Comparison of ENCODE assay signal across 28 cellular contexts in genomic region chr1:104531990-104532389, GRCh38.
"Had no signal": no experiment of that assay in that cellular context is flagged by ENCODE, and none has a peak within 500 bp of the region (broad histone marks: within the 10 kb centered on the region; RNA-seq: fewer than 3 reads in every experiment).

No MANE protein-coding gene starts in this region.

- DNase-seq: activated B cell treated with CpG ODN at 0.5 μM for 24 hours; activated CD4-positive, alpha-beta T cell treated with anti-CD3 and anti-CD28 coated beads for 48 hours; activated CD4-positive, alpha-beta T cell treated with anti-CD3 and anti-CD28 coated beads, Interleukin-2, amount 50 U/mL, for 1 hour; activated CD4-positive, alpha-beta T cell treated with anti-CD3 and anti-CD28 coated beads, Interleukin-2, amount 50 U/mL, for 48 hours; activated CD8-positive, alpha-beta memory T cell treated with anti-CD3 and anti-CD28 coated beads for 24 hours; activated CD8-positive, alpha-beta T cell treated with anti-CD3 and anti-CD28 coated beads for 36 hours; activated effector memory CD4-positive, alpha-beta T cell treated with Interleukin-2 at 50 U/mL for 16 hours; activated gamma-delta T cell treated with Interleukin-2 at 50 U/mL for 16 hours; activated naive CD4-positive, alpha-beta T cell treated with anti-CD3 and anti-CD28 coated beads, Interleukin-2, amount 50 U/mL, for 16 hours; activated naive CD4-positive, alpha-beta T cell treated with Interleukin-2 at 50 U/mL for 16 hours; activated T-cell treated with anti-CD3 and anti-CD28 coated beads, Interleukin-2, amount 50 U/mL, for 4 hours; amniotic stem cell; anterior cingulate cortex; brain microvascular endothelial cell; effector CD4-positive, alpha-beta T cell; effector memory CD8-positive, alpha-beta T cell; esophagus squamous epithelium; foreskin melanocyte; glutamatergic neuron; heart left ventricle; T-helper 17 cell; T1000; WERI-Rb-1 had no signal

- FAIRE-seq: astrocyte, bronchial epithelial cell, endothelial cell of umbilical vein had no signal

- ATAC-seq: activated CD4-positive, CD25-positive, alpha-beta regulatory T cell treated with anti-CD3 and anti-CD28 coated beads, Interleukin-2, amount 50 U/mL, for 24 hours; activated CD8-positive, alpha-beta T cell treated with anti-CD3 and anti-CD28 coated beads for 36 hours; activated T-cell treated with anti-CD3 and anti-CD28 coated beads, Interleukin-2, amount 50 U/mL, for 4 hours; activated T-helper 17 cell treated with anti-CD3 and anti-CD28 coated beads, Interleukin-2, amount 50 U/mL, for 72 hours; effector memory CD8-positive, alpha-beta T cell; heart left ventricle; T-helper 17 cell had no signal
